In genomic region chr6:152220785-152221184, GRCh38 we compare ENCODE assay signal across 11 cellular contexts.
"Had no signal": no experiment of that assay in that cellular context is flagged by ENCODE, and none has a peak within 500 bp of the region (broad histone marks: within the 10 kb centered on the region; RNA-seq: fewer than 3 reads in every experiment).

No MANE protein-coding gene starts in this region.

- H3K4me3 ChIP-seq: skin epidermis, testis had no signal

- H2AFZ ChIP-seq: parathyroid adenoma had no signal

- H3K4me1 ChIP-seq: parathyroid adenoma, testis had no signal

- H3K9ac ChIP-seq: parathyroid adenoma had no signal

- H3K27ac ChIP-seq: parathyroid adenoma, WERI-Rb-1 had no signal

- ATAC-seq: effector memory CD8-positive, alpha-beta T cell; naive thymus-derived CD4-positive, alpha-beta T cell; stimulated activated naive CD8-positive, alpha-beta T cell treated with anti-CD3 and anti-CD28 coated beads, Interleukin-15, amount 100 ng/mL, for 72 hours had no signal

- DNase-seq: activated CD4-positive, alpha-beta T cell treated with anti-CD3 and anti-CD28 coated beads for 4 hours; effector memory CD8-positive, alpha-beta T cell; mammary epithelial cell; naive thymus-derived CD4-positive, alpha-beta T cell; stimulated activated CD4-positive, alpha-beta T cell treated with anti-CD3 and anti-CD28 coated beads, Interleukin-4, amount 100 ng/mL, for 4 hours; stimulated activated naive CD8-positive, alpha-beta T cell treated with anti-CD3 and anti-CD28 coated beads, Interleukin-15, amount 100 ng/mL, for 72 hours; T-helper 9 cell; testis; WERI-Rb-1 had no signal

- H3K9me3 ChIP-seq: testis had no signal

- H3K79me2 ChIP-seq: parathyroid adenoma had no signal

- H3K27me3 ChIP-seq: testis had no signal
